In genomic region chr7:129332354-129333056, GRCh38 we compare ENCODE assay signal across 15 cellular contexts.
DNase-seq lines count a peak whose midpoint lies in the region; TF ChIP-seq lines count a peak whose summit lies in the region.
"Had no signal": no experiment of that assay in that cellular context is flagged by ENCODE, and none has a peak within 500 bp of the region (broad histone marks: within the 10 kb centered on the region; RNA-seq: fewer than 3 reads in every experiment).

No MANE protein-coding gene starts in this region.

- peak overlapping the region; percentile 89 for H3K9ac ChIP-seq in mesenchymal stem cell (ENCODE audit: low read length)

- H3K23ac ChIP-seq in mesenchymal stem cell (ENCODE audit: low read length in 2 of 2): no peak overlapping the region

- no peaks in the 10 kb centered on the region for H3K36me3 Mint-ChIP-seq in chondrocyte (ENCODE audit: low read depth)
- H3K36me3 Mint-ChIP-seq: activated naive CD4-positive, alpha-beta T cell treated with anti-CD3 and anti-CD28 coated beads, Interleukin-2, amount 50 U/mL, for 72 hours had no signal

- H2AFZ ChIP-seq in mesenchymal stem cell (ENCODE audit: low read depth, low read length): no peak overlapping the region

- WGBS in mesenchymal stem cell: 76% methylated on average over 3 of the region's 3 CpGs

- H2BK5ac ChIP-seq in mesenchymal stem cell (ENCODE audit: low read depth, low read length, poor library complexity, severe bottlenecking): no peak overlapping the region

- no peak overlapping the region for H3K4me3 Mint-ChIP-seq in chondrocyte (ENCODE audit: unreplicated experiment)

- no peaks in the 10 kb centered on the region for H3K4me1 ChIP-seq in mesenchymal stem cell (ENCODE audit: control insufficient read depth, insufficient read depth, low read depth, low read length)
- H3K4me1 ChIP-seq: uterus had no signal

- no peaks in the 10 kb centered on the region for H3K9me3 Mint-ChIP-seq in chondrocyte (ENCODE audit: low read depth)
- H3K9me3 Mint-ChIP-seq: activated naive CD4-positive, alpha-beta T cell treated with anti-CD3 and anti-CD28 coated beads, Interleukin-2, amount 50 U/mL, for 72 hours had no signal

- H4K8ac ChIP-seq in mesenchymal stem cell (ENCODE audit: low read length): no peak overlapping the region

- H3K36me3 ChIP-seq in mesenchymal stem cell (ENCODE audit: control insufficient read depth in 1 of 2, insufficient read depth in 2 of 2, low read depth in 1 of 2, low read length in 2 of 2): no peaks in the 10 kb centered on the region
- H3K36me3 ChIP-seq: uterus had no signal

- H3K27ac Mint-ChIP-seq in chondrocyte (ENCODE audit: unreplicated experiment): peak overlapping the region; percentile 79

- no peak overlapping the region for H3K4me2 ChIP-seq in mesenchymal stem cell (ENCODE audit: low read length, poor library complexity, severe bottlenecking)

- TF ChIP-seq CTCF in AG10803 (conservative IDR thresholded peaks at IDR 0.05; ENCODE audit: low read length): no peak
- TF ChIP-seq CTCF in chondrocyte (IDR thresholded peaks at IDR 0.05): no peak

- no peaks in the 10 kb centered on the region for H3K9me3 ChIP-seq in mesenchymal stem cell (ENCODE audit: control insufficient read depth, low read length)
- H3K9me3 ChIP-seq: uterus had no signal

- no peak overlapping the region for H2BK12ac ChIP-seq in mesenchymal stem cell (ENCODE audit: low read length in 2 of 2)

- no peak overlapping the region for H3K4ac ChIP-seq in mesenchymal stem cell (ENCODE audit: low read depth in 1 of 2, low read length in 2 of 2)

- H3K27ac ChIP-seq in mesenchymal stem cell (ENCODE audit: low read length, poor library complexity, severe bottlenecking): no peak overlapping the region
- H3K27ac ChIP-seq: C4-2B, uterus had no signal

- peaks cover 5% of the 10 kb centered on the region for H3K79me1 ChIP-seq in mesenchymal stem cell (replicated peaks; ENCODE audit: low read length, poor library complexity, severe bottlenecking)

- no peaks in the 10 kb centered on the region for H3K27me3 ChIP-seq in mesenchymal stem cell (ENCODE audit: control insufficient read depth in 1 of 2, insufficient read depth in 1 of 2, low read length in 2 of 2)
- H3K27me3 ChIP-seq: uterus had no signal

- H3K27me3 Mint-ChIP-seq in chondrocyte (ENCODE audit: low read depth): no peaks in the 10 kb centered on the region

- H2BK120ac ChIP-seq in mesenchymal stem cell (ENCODE audit: low read depth, low read length): no peak overlapping the region

- no peak overlapping the region for H3K14ac ChIP-seq in mesenchymal stem cell (ENCODE audit: low read length in 2 of 2)

- no peak overlapping the region for H3K18ac ChIP-seq in mesenchymal stem cell (ENCODE audit: low read depth in 1 of 2, low read length in 2 of 2)

- no peak overlapping the region for H2AK5ac ChIP-seq in mesenchymal stem cell (ENCODE audit: low read length, severe bottlenecking)

- H3K4me3 ChIP-seq in AG10803 (ENCODE audit: low read length): no peak overlapping the region
- peak overlapping the region in 1 of 2 experiments; percentile 50 for H3K4me3 ChIP-seq in mesenchymal stem cell (ENCODE audit: insufficient read depth in 1 of 2, low read depth in 1 of 2, low read length in 2 of 2)
- H3K4me3 ChIP-seq: uterus had no signal

- peak; percentile 27 for DNase-seq in AG10803 (ENCODE audit: low read depth)
- DNase-seq in LHCN-M2 (ENCODE audit: low read depth): peak; percentile 81
- no peak for DNase-seq in chondrocyte (ENCODE audit: low spot score)
- peak; percentile 74 for DNase-seq in mesenchymal stem cell
- DNase-seq in NCI-H526 treated with DMSO at 0.1 percent for 48 hours (lab: John Stamatoyannopoulos, UW): no peak
- no peak for DNase-seq in HT-29 (ENCODE audit: low spot score)
- DNase-seq in activated T-cell treated with anti-CD3 and anti-CD28 coated beads, Interleukin-2, amount 50 U/mL, for 1 hour: no peak
- no peak for DNase-seq in cardiac septum (ENCODE audit: low spot score)
- DNase-seq: activated CD8-positive, alpha-beta memory T cell treated with anti-CD3 and anti-CD28 coated beads for 24 hours; NCI-H2029; small intestine; T-helper 9 cell; uterus had no signal

- H2BK15ac ChIP-seq in mesenchymal stem cell (ENCODE audit: low read depth, poor library complexity, severe bottlenecking): no peak overlapping the region

- intact Hi-C loops in cardiac septum (cut with DNase I): no loop called here

- H4K91ac ChIP-seq in mesenchymal stem cell (ENCODE audit: low read length): no peak overlapping the region

- peaks cover 17% of the 10 kb centered on the region for H3K4me1 Mint-ChIP-seq in chondrocyte (ENCODE audit: low read depth)

Comparison
In these comparisons a context has a peak if more than half of its experiments do, and no peak if none do; other contexts are left out.
1. DNase-seq: peak in AG10803 (single experiment), LHCN-M2 (single experiment) and mesenchymal stem cell (single experiment); none in chondrocyte (single experiment), NCI-H526 treated with DMSO at 0.1 percent for 48 hours (single experiment), HT-29 (single experiment), activated T-cell treated with anti-CD3 and anti-CD28 coated beads, Interleukin-2, amount 50 U/mL, for 1 hour (single experiment) and cardiac septum (single experiment).